In genomic region chr10:63157845-63158624, GRCh38 we compare ENCODE assay signal across 8 cellular contexts. TPM values are rescaled to one million over a fixed set of nuclear protein-coding genes. Genes with fewer than 3 reads are reported as not detected.
A peak's percentile ranks its signal among the peaks of the same experiment; 100 is the strongest.
DNase-seq lines count a peak whose midpoint lies in the region; ATAC-seq and TF ChIP-seq lines count a peak whose summit lies in the region.

No MANE protein-coding gene starts in this region.

- no peak overlapping the region for H3K4me2 ChIP-seq in DOHH2 (ENCODE audit: low read length)

- ATAC-seq in GM21381 (IDR thresholded peaks at IDR 0.05; ENCODE audit: unreplicated experiment) (peak; percentile 61), omental fat pad (ENCODE audit: low FRiP score) (peak; percentile 74), GM19328 (IDR thresholded peaks at IDR 0.05; ENCODE audit: unreplicated experiment) (no peak)

- H3K27ac ChIP-seq in DOHH2 (ENCODE audit: low read depth, low read length): no peak overlapping the region

- no peaks in the 10 kb centered on the region for H3K9me3 ChIP-seq in DOHH2 (ENCODE audit: control insufficient read depth, insufficient read depth, low read length)

- peaks cover 21% of the 10 kb centered on the region for H3K36me3 ChIP-seq in DOHH2 (ENCODE audit: control insufficient read depth, low read length)

- DNase-seq in HT-29 (ENCODE audit: low spot score) (peak; percentile 81), NCI-H82 treated with DMSO at 0.1 percent for 48 hours (lab: John Stamatoyannopoulos, UW; ENCODE audit: unreplicated experiment) (peak; percentile 23), activated T-cell treated with anti-CD3 and anti-CD28 coated beads for 4 hours (peak; percentile 30), fibroblast of villous mesenchyme (ENCODE audit: low read depth) (peak; percentile 94), omental fat pad (ENCODE audit: low spot score) (no peak)

- TF ChIP-seq CTCF in DOHH2 (IDR thresholded peaks at IDR 0.05; ENCODE audit: low read depth, low read length, poor library complexity, severe bottlenecking) (peak; percentile 89), fibroblast of villous mesenchyme (IDR thresholded peaks at IDR 0.05; ENCODE audit: insufficient read depth, low read depth, low read length) (peak; percentile 79), omental fat pad (IDR thresholded peaks at IDR 0.05) (peak in 2 of 3 donors; percentile 3 to 63)

- no peaks in the 10 kb centered on the region for H3K27me3 ChIP-seq in DOHH2 (ENCODE audit: control insufficient read depth, low read length)

- no peak overlapping the region for H3K4me3 ChIP-seq in DOHH2 (ENCODE audit: low read length)
- no peak overlapping the region for H3K4me3 ChIP-seq in fibroblast of villous mesenchyme (ENCODE audit: low read depth, low read length)

- no peaks in the 10 kb centered on the region for H3K9me2 ChIP-seq in DOHH2 (replicated peaks; ENCODE audit: control insufficient read depth, low read length)

- H3K79me2 ChIP-seq in DOHH2 (ENCODE audit: control insufficient read depth, low read length): peaks cover 11% of the 10 kb centered on the region

- H3K4me1 ChIP-seq in DOHH2 (ENCODE audit: control insufficient read depth, low read length): peaks cover 6% of the 10 kb centered on the region; the same call in 1 of the 2 replicates

- peaks cover 3% of the 10 kb centered on the region for H4K20me1 ChIP-seq in DOHH2 (ENCODE audit: control insufficient read depth, insufficient read depth, low read depth, low read length)

- peaks cover 11% of the 10 kb centered on the region; the same call in 1 of the 2 replicates for H3F3A ChIP-seq in DOHH2 (ENCODE audit: control insufficient read depth, insufficient read depth)

RNA-seq across cellular contexts. Expression of gene NRBF2, which starts 24.9 kb away (rescaled TPM):
- total RNA-seq in HT-29 (2014; rRNA removed; shearing (Covaris generic)): 5.2 and 9.4 TPM in 2 replicates
- total RNA-seq in fibroblast of villous mesenchyme (29.3 and 38.0 TPM in 2 replicates), omental fat pad (10 to 100 TPM; 16.8 to 21.6 (median 19.1) TPM)

Comparison
In these comparisons a context has a peak if more than half of its experiments do, and no peak if none do; other contexts are left out.
1. CTCF ChIP-seq: peak in every context shown above with its lines; median percentile 89 in DOHH2; 79 in fibroblast of villous mesenchyme; 33 in omental fat pad.